Comparison of ENCODE assay signal across 8 cellular contexts in genomic region chr10:104925232-104925851, GRCh38.
DNase-seq lines count a peak whose midpoint lies in the region; ATAC-seq, FAIRE-seq and TF ChIP-seq lines count a peak whose summit lies in the region.

No MANE protein-coding gene starts in this region.

- CTCF ChIA-PET in HepG2 (lab: Yijun Ruan, JAX; ENCODE audit: low intra/inter-chr PET ratio, low total read pairs) = interaction anchor here (1.0 to 2.1 kb wide), 3 partner anchors 276 to 344 kb away, joined by 3 to 6 read pairs (median 5); no protein-coding TSS in a partner anchor

- FAIRE-seq in HepG2 (lab: Jason Lieb, UNC) (peak; percentile 49), HTR-8/SVneo (lab: Jason Lieb, UNC) (no peak)

- TF ChIP-seq POLR2A in HepG2 (IDR thresholded peaks at IDR 0.05; ENCODE audit: insufficient read depth in 1 of 2, low read depth in 2 of 2, low read length in 2 of 2) = no peak

- no peaks in the 10 kb centered on the region for H3K36me3 ChIP-seq in HepG2 (replicated peaks in 1 of 2; ENCODE audit: control insufficient read depth in 1 of 2, insufficient read depth in 2 of 2, low read length in 2 of 2)
- H3K36me3 ChIP-seq in upper lobe of right lung = no peaks in the 10 kb centered on the region

- intact Hi-C loops in HepG2 (cut with micrococcal nuclease; ENCODE audit: unreplicated experiment) (loop anchor here (2.0 to 5.0 kb wide), 2 partner anchors 158 to 283 kb away; no protein-coding TSS in a partner anchor), upper lobe of right lung (cut with DNase I) (no loop called here)

- H3K27ac ChIP-seq in HepG2 (ENCODE audit: extremely low read length, insufficient read depth, low read length) (no peak overlapping the region), upper lobe of right lung (no peak overlapping the region)

- no peaks in the 10 kb centered on the region for H3K79me2 ChIP-seq in HepG2 (ENCODE audit: insufficient read depth, low read length)

- peak; percentile 73 for DNase-seq in DMS53 (lab: John Stamatoyannopoulos, UW)
- peak; percentile 27 for DNase-seq in NCI-H1105 (lab: John Stamatoyannopoulos, UW)
- peak; percentile 50 for DNase-seq in astrocyte of the hippocampus (ENCODE audit: low read depth, low spot score)
- peak; percentile 25 for DNase-seq in HepG2 (ENCODE audit: low spot score)
- DNase-seq in upper lobe of right lung = no peak
- DNase-seq in NCI-H446 treated with DMSO at 0.1 percent for 48 hours (lab: John Stamatoyannopoulos, UW) = no peak
- no peak for DNase-seq in HTR-8/SVneo (ENCODE audit: insufficient read length, low spot score)

- H4K20me1 ChIP-seq in HepG2 (ENCODE audit: insufficient read depth, low read length) = no peaks in the 10 kb centered on the region

- 3% methylated on average over 3 of the region's 3 CpGs for WGBS in HepG2 (ENCODE audit: low lambda C conversion rate)

- in situ Hi-C loops in HepG2 (cut with HindIII; ENCODE audit: extremely low pct_ligation_motif_present, low pct_unique_long_range_greater_than_20kb) = loop anchor here (10.0 kb wide), 1 partner anchor 281 kb away; the partner anchor contains the start of gene SORCS3

- no TSS peak for BruUV-seq in HepG2 (replicated peaks; lab: Mats Ljungman, UMichigan)

- no peak for TF ChIP-seq RAD21 in HepG2 (CRISPR knock-in tag; IDR thresholded peaks at IDR 0.05)

- H3K4me1 ChIP-seq in HepG2 (ENCODE audit: insufficient read depth, low read length) = no peaks in the 10 kb centered on the region
- H3K4me1 ChIP-seq in upper lobe of right lung = no peaks in the 10 kb centered on the region

- H3K27me3 ChIP-seq in HepG2 (ENCODE audit: control insufficient read depth in 1 of 2, insufficient read depth in 2 of 2, low read length in 2 of 2) (no peaks in the 10 kb centered on the region), upper lobe of right lung (no peaks in the 10 kb centered on the region)

- H3K4me3 ChIP-seq in HepG2 (replicated peaks in 1 of 3; ENCODE audit: insufficient read depth in 1 of 3, low read depth in 2 of 3, low read length in 3 of 3) (no peak overlapping the region), upper lobe of right lung (no peak overlapping the region)

- ATAC-seq in GM19395 (IDR thresholded peaks at IDR 0.05; ENCODE audit: unreplicated experiment) = peak; percentile 41
- ATAC-seq in HepG2 = peak; percentile 79
- peak; percentile 58 for ATAC-seq in upper lobe of right lung

- POLR2A ChIA-PET in HepG2 (lab: Yijun Ruan, JAX) = no interaction called here

- H3K9me3 ChIP-seq in HepG2 (ENCODE audit: low read length) = no peaks in the 10 kb centered on the region
- H3K9me3 ChIP-seq in upper lobe of right lung = no peaks in the 10 kb centered on the region

- H3K4me2 ChIP-seq in HepG2 (ENCODE audit: low read depth, low read length) = no peak overlapping the region

- no peak overlapping the region for H2AFZ ChIP-seq in HepG2 (ENCODE audit: low read length)

- TF ChIP-seq EP300 in HepG2 (IDR thresholded peaks at IDR 0.05; ENCODE audit: low read depth in 2 of 2, low read length in 2 of 2) (no peak), HepG2 (CRISPR knock-in tag; IDR thresholded peaks at IDR 0.05; ENCODE audit: borderline replicate concordance) (no peak)

- TF ChIP-seq CTCF in HepG2 (CRISPR knock-in tag; IDR thresholded peaks at IDR 0.05) (peak; percentile 52), upper lobe of right lung (IDR thresholded peaks at IDR 0.05) (peak; percentile 67)

- no peak overlapping the region for H3K9ac ChIP-seq in HepG2 (ENCODE audit: insufficient read depth, low read depth, low read length)

TF ChIP-seq in HepG2, 621 proteins besides CTCF, POLR2A, EP300 and RAD21:
- no peak for TF ChIP-seq SOX6 (IDR thresholded peaks at IDR 0.05)
- no peak for TF ChIP-seq SOX6 (CRISPR knock-in tag; IDR thresholded peaks at IDR 0.05)
- TF ChIP-seq SMC3 (IDR thresholded peaks at IDR 0.05; ENCODE audit: low read length) = peak; percentile 48; the same call in 1 of the 2 replicates
- TF ChIP-seq STAG1 (CRISPR knock-in tag; IDR thresholded peaks at IDR 0.05) = peak; percentile 18; the same call in 1 of the 2 replicates

Comparison
In these comparisons a context has a peak if more than half of its experiments do, and no peak if none do; other contexts are left out.
1. DNase-seq: peak in DMS53 (single experiment), NCI-H1105 (single experiment), astrocyte of the hippocampus (single experiment) and HepG2 (single experiment); none in upper lobe of right lung (single experiment), NCI-H446 treated with DMSO at 0.1 percent for 48 hours (single experiment) and HTR-8/SVneo (single experiment).
2. Peak in every context shown above with its lines, with median percentiles within 50 percentile points of each other: ATAC-seq.